18 cellular contexts compared by ENCODE assay signal in the genomic region with DNA sequence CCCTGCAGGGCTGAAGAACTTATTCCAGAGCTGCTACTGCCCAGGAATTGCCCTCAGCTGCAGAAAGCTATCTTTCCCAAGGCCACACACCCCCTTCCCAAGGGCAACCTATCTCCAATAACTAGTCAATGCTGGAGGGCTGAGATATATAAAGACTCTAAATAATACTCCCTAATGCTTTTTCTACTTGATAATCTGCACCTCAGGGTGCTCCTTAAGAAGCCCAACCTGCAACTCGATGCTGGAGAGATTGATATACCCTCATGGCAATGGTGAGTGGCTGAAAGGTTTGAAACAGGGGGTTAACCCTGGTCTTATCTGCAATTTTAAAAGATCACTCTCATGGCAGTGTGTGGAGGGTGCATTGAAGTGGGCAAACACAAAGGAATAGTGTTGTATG.
"Had no signal": no experiment of that assay in that cellular context is flagged by ENCODE, and none has a peak within 500 bp of the region (broad histone marks: within the 10 kb centered on the region; RNA-seq: fewer than 3 reads in every experiment).

No MANE protein-coding gene starts in this region.

- H3K9me3 Mint-ChIP-seq: dendritic cell treated with granulocyte-macrophage colony-stimulating factor and Interleukin-4, amounts not matched to agents 40 ng/mL and 50 ng/mL, for 4 days; naive thymus-derived CD8-positive, alpha-beta T cell; nephron progenitor cell; stimulated activated effector memory CD8-positive, alpha-beta T cell treated with anti-CD3 and anti-CD28 coated beads, Interleukin-12 subunit alpha, Interleukin-12 subunit beta, amount 100 ng/mL, for 72 hours had no signal

- H3K36me3 Mint-ChIP-seq: naive thymus-derived CD8-positive, alpha-beta T cell; stimulated activated effector memory CD8-positive, alpha-beta T cell treated with anti-CD3 and anti-CD28 coated beads, Interleukin-12 subunit alpha, Interleukin-12 subunit beta, amount 100 ng/mL, for 72 hours had no signal

- H3K27me3 ChIP-seq: colonic mucosa, sigmoid colon, tibial nerve, upper lobe of left lung had no signal

- H3K4me3 ChIP-seq: colonic mucosa, lower lobe of right lung, psoas muscle, sigmoid colon, thoracic aorta, tibial nerve, upper lobe of left lung had no signal

- H3K4me3 Mint-ChIP-seq: dendritic cell treated with granulocyte-macrophage colony-stimulating factor and Interleukin-4, amounts not matched to agents 40 ng/mL and 50 ng/mL, for 4 days; naive thymus-derived CD8-positive, alpha-beta T cell; nephron progenitor cell; stimulated activated effector memory CD8-positive, alpha-beta T cell treated with anti-CD3 and anti-CD28 coated beads, Interleukin-12 subunit alpha, Interleukin-12 subunit beta, amount 100 ng/mL, for 72 hours had no signal

- H3K4me1 Mint-ChIP-seq: naive thymus-derived CD8-positive, alpha-beta T cell; stimulated activated effector memory CD8-positive, alpha-beta T cell treated with anti-CD3 and anti-CD28 coated beads, Interleukin-12 subunit alpha, Interleukin-12 subunit beta, amount 100 ng/mL, for 72 hours had no signal

- H3K36me3 ChIP-seq: colonic mucosa, lower lobe of right lung, sigmoid colon, thoracic aorta, tibial nerve, upper lobe of left lung had no signal

- H3K27ac ChIP-seq: colonic mucosa, lower lobe of right lung, psoas muscle, thoracic aorta, tibial nerve, upper lobe of left lung had no signal

- H3K27ac Mint-ChIP-seq: dendritic cell treated with granulocyte-macrophage colony-stimulating factor and Interleukin-4, amounts not matched to agents 40 ng/mL and 50 ng/mL, for 4 days; naive thymus-derived CD8-positive, alpha-beta T cell; stimulated activated effector memory CD8-positive, alpha-beta T cell treated with anti-CD3 and anti-CD28 coated beads, Interleukin-12 subunit alpha, Interleukin-12 subunit beta, amount 100 ng/mL, for 72 hours had no signal

- H3K9me3 ChIP-seq: colonic mucosa, lower lobe of right lung, psoas muscle, sigmoid colon, thoracic aorta, upper lobe of left lung had no signal

- DNase-seq: colonic mucosa; effector memory CD4-positive, alpha-beta T cell; erythroblast; left ventricle myocardium superior; lower lobe of right lung; naive thymus-derived CD8-positive, alpha-beta T cell; nephron progenitor cell; psoas muscle; right cardiac atrium; sigmoid colon; stimulated activated CD4-positive, alpha-beta T cell treated with anti-CD3 and anti-CD28 coated beads, Interleukin-2, amount 100 ng/mL, for 24 hours; stimulated activated CD4-positive, alpha-beta T cell treated with anti-CD3 and anti-CD28 coated beads, Interleukin-4, amount 100 ng/mL, for 24 hours; stimulated activated naive CD4-positive, alpha-beta T cell treated with Interleukin-2 at 50 U/mL for 16 hours; upper lobe of left lung had no signal

- H3K4me1 ChIP-seq: colonic mucosa, psoas muscle had no signal
